ENCODE assay signal across 31 cellular contexts in genomic region chr1:228064296-228064695, GRCh38. TPM values are rescaled to one million over a fixed set of nuclear protein-coding genes. Genes with fewer than 3 reads are reported as not detected.
"Had no signal": no experiment of that assay in that cellular context is flagged by ENCODE, and none has a peak within 500 bp of the region (broad histone marks: within the 10 kb centered on the region; RNA-seq: fewer than 3 reads in every experiment).

No MANE protein-coding gene starts in this region.

- H3K9me3 Mint-ChIP-seq: activated naive CD8-positive, alpha-beta T cell treated with anti-CD3 and anti-CD28 coated beads, Interleukin-2, amount 10 ng/mL, durations not matched to agents 7 days and 5 days; activated T-cell treated with anti-CD3 and anti-CD28 coated beads, Interleukin-2, amount 50 U/mL, for 72 hours; effector memory CD8-positive, alpha-beta T cell; mesothelial cell of epicardium; nephron progenitor cell had no signal

- DNase-seq: activated CD4-positive, alpha-beta T cell treated with anti-CD3 and anti-CD28 coated beads for 4 hours; activated CD4-positive, alpha-beta T cell treated with anti-CD3 and anti-CD28 coated beads, Interleukin-2, amount 50 U/mL, for 4 hours; activated effector memory CD4-positive, alpha-beta T cell treated with Interleukin-2 at 50 U/mL for 16 hours; activated naive CD4-positive, alpha-beta T cell treated with Interleukin-2 at 50 U/mL for 16 hours; activated naive CD8-positive, alpha-beta T cell treated with anti-CD3 and anti-CD28 coated beads, Interleukin-2, amount 10 ng/mL, durations not matched to agents 7 days and 5 days; activated T-cell treated with anti-CD3 and anti-CD28 coated beads for 4 hours; activated T-cell treated with anti-CD3 and anti-CD28 coated beads, Interleukin-2, amount 50 U/mL, for 72 hours; brain microvascular endothelial cell; cortex of kidney; effector memory CD8-positive, alpha-beta T cell; left ventricle myocardium superior; mammary epithelial cell; naive B cell; nephron progenitor cell; stimulated activated CD4-positive, alpha-beta T cell treated with anti-CD3 and anti-CD28 coated beads, Interleukin-2, amount 100 ng/mL, for 48 hours; stimulated activated naive CD4-positive, alpha-beta T cell treated with Interleukin-2 at 50 U/mL for 16 hours; trophoblast cell had no signal

- H3K27ac ChIP-seq: brain microvascular endothelial cell, heart left ventricle, pancreas, psoas muscle, thoracic aorta, vagina, VCaP had no signal

- H3K27me3 ChIP-seq: pancreas had no signal

- ATAC-seq: activated T-cell treated with anti-CD3 and anti-CD28 coated beads, Interleukin-2, amount 50 U/mL, for 72 hours; effector memory CD8-positive, alpha-beta T cell; heart left ventricle; left ventricle myocardium superior; pancreas; psoas muscle had no signal

- H3K9me3 ChIP-seq: heart left ventricle, pancreas, psoas muscle, thoracic aorta, vagina had no signal

- H3K4me1 ChIP-seq: pancreas had no signal

- H3K36me3 Mint-ChIP-seq: activated naive CD8-positive, alpha-beta T cell treated with anti-CD3 and anti-CD28 coated beads, Interleukin-2, amount 10 ng/mL, durations not matched to agents 7 days and 5 days; mesothelial cell of epicardium had no signal

- H3K36me3 ChIP-seq: brain microvascular endothelial cell, heart left ventricle, pancreas, thoracic aorta, vagina had no signal

- H3K4me3 ChIP-seq: heart left ventricle, pancreas, psoas muscle, thoracic aorta, vagina had no signal

- H3K4me3 Mint-ChIP-seq: activated naive CD8-positive, alpha-beta T cell treated with anti-CD3 and anti-CD28 coated beads, Interleukin-2, amount 10 ng/mL, durations not matched to agents 7 days and 5 days; activated T-cell treated with anti-CD3 and anti-CD28 coated beads, Interleukin-2, amount 50 U/mL, for 72 hours; effector memory CD8-positive, alpha-beta T cell; mesothelial cell of epicardium; naive B cell; nephron progenitor cell had no signal

- H3K27ac Mint-ChIP-seq: activated naive CD8-positive, alpha-beta T cell treated with anti-CD3 and anti-CD28 coated beads, Interleukin-2, amount 10 ng/mL, durations not matched to agents 7 days and 5 days; activated T-cell treated with anti-CD3 and anti-CD28 coated beads, Interleukin-2, amount 50 U/mL, for 72 hours; effector memory CD8-positive, alpha-beta T cell; mesothelial cell of epicardium; naive B cell; nephron progenitor cell had no signal

RNA-seq across cellular contexts. Expression of gene WNT3A, which starts 57.5 kb away (rescaled TPM):
- total RNA-seq: activated naive CD8-positive, alpha-beta T cell treated with anti-CD3 and anti-CD28 coated beads, Interleukin-2, amount 10 ng/mL, durations not matched to agents 7 days and 5 days; activated T-cell treated with anti-CD3 and anti-CD28 coated beads, Interleukin-2, amount 50 U/mL, for 72 hours; astrocyte; cardiac septum; chondrocyte; endothelial cell of umbilical vein; fibroblast of lung; fibroblast of villous mesenchyme; heart left ventricle; left ventricle myocardium superior; mammary epithelial cell; pancreas; psoas muscle; T-helper 1 cell treated with Interleukin-12 subunit alpha and Interleukin-12 subunit beta and Interleukin-4 antibody, amounts not matched to agents 30 ng/mL and 1 ng/mL, for 36 hours; thoracic aorta; vagina had no signal
- polyA plus RNA-seq: endothelial cell of umbilical vein, fibroblast of lung, heart left ventricle, psoas muscle had no signal
